25 cellular contexts compared by ENCODE assay signal in genomic region chr17:82000803-82001649, GRCh38. TPM values are rescaled to one million over a fixed set of nuclear protein-coding genes. Genes with fewer than 3 reads are reported as not detected.
DNase-seq lines count a peak whose midpoint lies in the region; ATAC-seq and TF ChIP-seq lines count a peak whose summit lies in the region.
"Had no signal": no experiment of that assay in that cellular context is flagged by ENCODE, and none has a peak within 500 bp of the region (broad histone marks: within the 10 kb centered on the region; RNA-seq: fewer than 3 reads in every experiment).

No MANE protein-coding gene starts in this region.

- no peaks in the 10 kb centered on the region for H3K27me3 ChIP-seq in Caco-2 (replicated peaks; ENCODE audit: control insufficient read depth, insufficient read depth, low read length)
- no peaks in the 10 kb centered on the region for H3K27me3 ChIP-seq in duodenal mucosa (ENCODE audit: control insufficient read depth in 1 of 2, insufficient read depth in 2 of 2, low read length in 2 of 2)
- no peaks in the 10 kb centered on the region for H3K27me3 ChIP-seq in neuronal stem cell (ENCODE audit: control insufficient read depth in 3 of 3, insufficient read depth in 3 of 3, low read depth in 1 of 3, low read length in 3 of 3)
- H3K27me3 ChIP-seq: cardiac muscle cell, gastroesophageal sphincter had no signal

- H2BK15ac ChIP-seq in neuronal stem cell (ENCODE audit: low read length): no peak overlapping the region

- H3K4me2 ChIP-seq in neuronal stem cell (ENCODE audit: insufficient read depth, low read length, poor library complexity, severe bottlenecking): no peak overlapping the region

- H3K27ac ChIP-seq in duodenal mucosa (ENCODE audit: low read depth, low read length) (no peak overlapping the region), neuronal stem cell (replicated peaks; ENCODE audit: low read length) (no peak overlapping the region)
- H3K27ac ChIP-seq: cardiac muscle cell, coronary artery, gastroesophageal sphincter, lower lobe of right lung, SK-N-MC, VCaP had no signal

- H3K27ac Mint-ChIP-seq in Caco-2 (ENCODE audit: unreplicated experiment): peak overlapping the region; percentile 70
- no peak overlapping the region for H3K27ac Mint-ChIP-seq in activated naive CD8-positive, alpha-beta T cell treated with anti-CD3 and anti-CD28 coated beads, Interleukin-2, amount 50 U/mL, for 24 hours
- no peak overlapping the region for H3K27ac Mint-ChIP-seq in activated T-cell treated with anti-CD3 and anti-CD28 coated beads, Interleukin-2, amount 50 U/mL, for 72 hours
- H3K27ac Mint-ChIP-seq: activated CD4-positive, alpha-beta T cell treated with anti-CD3 and anti-CD28 coated beads, Interleukin-2, amount 10 ng/mL, durations not matched to agents 7 days and 5 days; activated CD8-positive, alpha-beta memory T cell treated with anti-CD3 and anti-CD28 coated beads, Interleukin-2, amount 10 ng/mL, durations not matched to agents 7 days and 5 days; activated T-helper 1 cell treated with anti-CD3 and anti-CD28 coated beads, Interleukin-12 subunit alpha, Interleukin-12 subunit beta, Interleukin-2, Interleukin-4 antibody, amounts not matched to agents 30 ng/mL and 10 ng/mL and 1 ng/mL, durations not matched to agents 14 hours and 24 hours and 36 hours had no signal

- H3K9ac ChIP-seq in duodenal mucosa (ENCODE audit: low read depth in 1 of 2, low read length in 2 of 2) (no peak overlapping the region), neuronal stem cell (ENCODE audit: low read depth, low read length, poor library complexity) (no peak overlapping the region)

- CTCF ChIA-PET in Caco-2 (lab: Charles Lee): no interaction called here

- no peak overlapping the region for H2AK5ac ChIP-seq in neuronal stem cell (ENCODE audit: low read depth, low read length)

- H4K91ac ChIP-seq in neuronal stem cell (ENCODE audit: low read depth, low read length, poor library complexity): no peak overlapping the region

- no CpG with 5 or more reads among the region's 35 CpGs for WGBS in neuronal stem cell (ENCODE audit: extremely low coverage in 2 of 2, insufficient read length in 2 of 2, insufficient replicate concordance in 1 of 2), 2 donors

- H2BK5ac ChIP-seq in neuronal stem cell (ENCODE audit: low read length): no peak overlapping the region

- no peak overlapping the region for H4K8ac ChIP-seq in neuronal stem cell (ENCODE audit: low read depth, low read length)

- TF ChIP-seq CTCF in Caco-2 (IDR thresholded peaks at IDR 0.05; ENCODE audit: insufficient read depth in 1 of 2, low read depth in 1 of 2, low read length in 1 of 2, severe bottlenecking in 1 of 2, unreplicated experiment in 1 of 2): no peak

- H3K4me3 Mint-ChIP-seq in Caco-2 (ENCODE audit: unreplicated experiment): no peak overlapping the region
- no peak overlapping the region for H3K4me3 Mint-ChIP-seq in activated naive CD8-positive, alpha-beta T cell treated with anti-CD3 and anti-CD28 coated beads, Interleukin-2, amount 50 U/mL, for 24 hours
- H3K4me3 Mint-ChIP-seq in activated T-cell treated with anti-CD3 and anti-CD28 coated beads, Interleukin-2, amount 50 U/mL, for 72 hours: no peak overlapping the region
- H3K4me3 Mint-ChIP-seq: activated CD4-positive, alpha-beta T cell treated with anti-CD3 and anti-CD28 coated beads, Interleukin-2, amount 10 ng/mL, durations not matched to agents 7 days and 5 days; activated CD8-positive, alpha-beta memory T cell treated with anti-CD3 and anti-CD28 coated beads, Interleukin-2, amount 10 ng/mL, durations not matched to agents 7 days and 5 days; activated T-helper 1 cell treated with anti-CD3 and anti-CD28 coated beads, Interleukin-12 subunit alpha, Interleukin-12 subunit beta, Interleukin-2, Interleukin-4 antibody, amounts not matched to agents 30 ng/mL and 10 ng/mL and 1 ng/mL, durations not matched to agents 14 hours and 24 hours and 36 hours; neural crest cell had no signal

- no peaks in the 10 kb centered on the region for H3K9me3 Mint-ChIP-seq in Caco-2 (ENCODE audit: unreplicated experiment)
- no peaks in the 10 kb centered on the region for H3K9me3 Mint-ChIP-seq in activated naive CD8-positive, alpha-beta T cell treated with anti-CD3 and anti-CD28 coated beads, Interleukin-2, amount 50 U/mL, for 24 hours
- H3K9me3 Mint-ChIP-seq in activated T-cell treated with anti-CD3 and anti-CD28 coated beads, Interleukin-2, amount 50 U/mL, for 72 hours: no peaks in the 10 kb centered on the region
- H3K9me3 Mint-ChIP-seq: activated CD4-positive, alpha-beta T cell treated with anti-CD3 and anti-CD28 coated beads, Interleukin-2, amount 10 ng/mL, durations not matched to agents 7 days and 5 days; activated T-helper 1 cell treated with anti-CD3 and anti-CD28 coated beads, Interleukin-12 subunit alpha, Interleukin-12 subunit beta, Interleukin-2, Interleukin-4 antibody, amounts not matched to agents 30 ng/mL and 10 ng/mL and 1 ng/mL, durations not matched to agents 14 hours and 24 hours and 36 hours; neural crest cell had no signal

- peaks cover 12% of the 10 kb centered on the region for H3K36me3 Mint-ChIP-seq in Caco-2 (ENCODE audit: insufficient read depth, unreplicated experiment)
- H3K36me3 Mint-ChIP-seq in activated naive CD8-positive, alpha-beta T cell treated with anti-CD3 and anti-CD28 coated beads, Interleukin-2, amount 50 U/mL, for 24 hours (ENCODE audit: low read depth): no peaks in the 10 kb centered on the region
- H3K36me3 Mint-ChIP-seq in activated T-cell treated with anti-CD3 and anti-CD28 coated beads, Interleukin-2, amount 50 U/mL, for 72 hours (ENCODE audit: insufficient read depth in 2 of 2): peaks cover 0 to 1% of the 10 kb centered on the region in 2 donors
- H3K36me3 Mint-ChIP-seq: activated CD8-positive, alpha-beta memory T cell treated with anti-CD3 and anti-CD28 coated beads, Interleukin-2, amount 10 ng/mL, durations not matched to agents 7 days and 5 days had no signal

- BruUV-seq in Caco-2 (replicated peaks; lab: Mats Ljungman, UMichigan): no TSS peak

- no peak overlapping the region for H2BK12ac ChIP-seq in neuronal stem cell (ENCODE audit: low read length)

- H3K14ac ChIP-seq in neuronal stem cell (ENCODE audit: low read length): no peak overlapping the region

- H3K9me3 ChIP-seq in Caco-2 (no peaks in the 10 kb centered on the region), duodenal mucosa (ENCODE audit: control insufficient read depth in 1 of 2, low read length in 2 of 2) (no peaks in the 10 kb centered on the region), neuronal stem cell (replicated peaks in 1 of 2; ENCODE audit: control insufficient read depth in 2 of 2, insufficient read depth in 1 of 2, low read depth in 1 of 2, low read length in 2 of 2) (no peaks in the 10 kb centered on the region)
- H3K9me3 ChIP-seq: gastroesophageal sphincter, lower lobe of right lung had no signal

- POLR2A ChIA-PET in Caco-2 (lab: Charles Lee): no interaction called here

- no peak overlapping the region for H2BK120ac ChIP-seq in neuronal stem cell (ENCODE audit: low read depth, low read length)

- no peak overlapping the region for H3K4me3 ChIP-seq in Caco-2 (ENCODE audit: low read depth, low read length)
- peak overlapping the region; percentile 32 to 43 for H3K4me3 ChIP-seq in duodenal mucosa (ENCODE audit: low read depth in 1 of 2, low read length in 2 of 2)
- no peak overlapping the region for H3K4me3 ChIP-seq in neuronal stem cell (ENCODE audit: low read length in 2 of 2)
- H3K4me3 ChIP-seq: cardiac muscle cell, coronary artery, gastroesophageal sphincter, K562, lower lobe of right lung, SK-N-MC had no signal

- DNase-seq in Caco-2: no peak
- peak; percentile 61 for DNase-seq in NCI-H2171 (lab: John Stamatoyannopoulos, UW)
- no peak for DNase-seq in neuronal stem cell (ENCODE audit: low spot score)
- DNase-seq in GM03348 (ENCODE audit: low spot score): no peak
- DNase-seq in activated naive CD8-positive, alpha-beta T cell treated with anti-CD3 and anti-CD28 coated beads, Interleukin-2, amount 50 U/mL, for 24 hours: no peak
- no peak for DNase-seq in activated T-cell treated with anti-CD3 and anti-CD28 coated beads, Interleukin-2, amount 50 U/mL, for 72 hours
- DNase-seq: activated CD4-positive, alpha-beta T cell treated with anti-CD3 and anti-CD28 coated beads, Interleukin-2, amount 10 ng/mL, durations not matched to agents 7 days and 5 days; activated CD8-positive, alpha-beta memory T cell treated with anti-CD3 and anti-CD28 coated beads, Interleukin-2, amount 10 ng/mL, durations not matched to agents 7 days and 5 days; activated naive CD4-positive, alpha-beta T cell treated with anti-CD3 and anti-CD28 coated beads, Interleukin-2, amount 50 U/mL, for 16 hours; HCEC 1CT; lower lobe of right lung; NCI-H1436; NCI-H526; posterior cingulate gyrus; stimulated activated CD4-positive, alpha-beta T cell treated with anti-CD3 and anti-CD28 coated beads, Interleukin-2, amount 100 ng/mL, for 24 hours had no signal

- H3K36me3 ChIP-seq in Caco-2 (ENCODE audit: control insufficient read depth, insufficient read depth, low read length): no peaks in the 10 kb centered on the region; the same call in 1 of the 2 replicates
- peaks cover 0 to 12% of the 10 kb centered on the region in 2 donors for H3K36me3 ChIP-seq in duodenal mucosa (ENCODE audit: control insufficient read depth in 1 of 2, insufficient read depth in 2 of 2, low read length in 2 of 2)
- H3K36me3 ChIP-seq in neuronal stem cell (replicated peaks in 1 of 2; ENCODE audit: control insufficient read depth in 2 of 2, insufficient read depth in 2 of 2, low read length in 2 of 2): peaks cover 0 to 5% of the 10 kb centered on the region in 2 donors
- H3K36me3 ChIP-seq: cardiac muscle cell had no signal

- peaks cover 13% of the 10 kb centered on the region for H3K79me1 ChIP-seq in neuronal stem cell (ENCODE audit: low read depth, low read length)

- H3K4me1 ChIP-seq in Caco-2: peaks cover 19% of the 10 kb centered on the region
- peaks cover 14 to 20% of the 10 kb centered on the region in 2 donors for H3K4me1 ChIP-seq in duodenal mucosa (ENCODE audit: control insufficient read depth in 1 of 2, insufficient read depth in 2 of 2, low read length in 2 of 2)
- peaks cover 5 to 13% of the 10 kb centered on the region in 2 donors for H3K4me1 ChIP-seq in neuronal stem cell (ENCODE audit: control insufficient read depth in 2 of 2, insufficient read depth in 1 of 2, low read depth in 1 of 2, low read length in 2 of 2)

- no peaks in the 10 kb centered on the region for H3K27me3 Mint-ChIP-seq in Caco-2 (ENCODE audit: insufficient read depth, unreplicated experiment)
- H3K27me3 Mint-ChIP-seq in activated naive CD8-positive, alpha-beta T cell treated with anti-CD3 and anti-CD28 coated beads, Interleukin-2, amount 50 U/mL, for 24 hours: no peaks in the 10 kb centered on the region
- H3K27me3 Mint-ChIP-seq in activated T-cell treated with anti-CD3 and anti-CD28 coated beads, Interleukin-2, amount 50 U/mL, for 72 hours (ENCODE audit: low read depth): no peaks in the 10 kb centered on the region
- H3K27me3 Mint-ChIP-seq: activated CD4-positive, alpha-beta T cell treated with anti-CD3 and anti-CD28 coated beads, Interleukin-2, amount 10 ng/mL, durations not matched to agents 7 days and 5 days; activated CD8-positive, alpha-beta memory T cell treated with anti-CD3 and anti-CD28 coated beads, Interleukin-2, amount 10 ng/mL, durations not matched to agents 7 days and 5 days had no signal

- H3K4me1 Mint-ChIP-seq in Caco-2 (ENCODE audit: low read depth, unreplicated experiment): no peaks in the 10 kb centered on the region
- peaks cover 13% of the 10 kb centered on the region for H3K4me1 Mint-ChIP-seq in activated naive CD8-positive, alpha-beta T cell treated with anti-CD3 and anti-CD28 coated beads, Interleukin-2, amount 50 U/mL, for 24 hours
- no peaks in the 10 kb centered on the region for H3K4me1 Mint-ChIP-seq in activated T-cell treated with anti-CD3 and anti-CD28 coated beads, Interleukin-2, amount 50 U/mL, for 72 hours (ENCODE audit: low read depth)
- H3K4me1 Mint-ChIP-seq: activated CD4-positive, alpha-beta T cell treated with anti-CD3 and anti-CD28 coated beads, Interleukin-2, amount 10 ng/mL, durations not matched to agents 7 days and 5 days; activated CD8-positive, alpha-beta memory T cell treated with anti-CD3 and anti-CD28 coated beads, Interleukin-2, amount 10 ng/mL, durations not matched to agents 7 days and 5 days had no signal

- no peak overlapping the region for H2AFZ ChIP-seq in neuronal stem cell (ENCODE audit: low read length)

- H3K4ac ChIP-seq in neuronal stem cell (ENCODE audit: low read length): no peak overlapping the region

- no peak overlapping the region for H3K23ac ChIP-seq in neuronal stem cell (ENCODE audit: low read depth, low read length, poor library complexity)

- ATAC-seq in HG02678 (IDR thresholded peaks at IDR 0.05; ENCODE audit: unreplicated experiment): no peak
- no peak for ATAC-seq in activated naive CD8-positive, alpha-beta T cell treated with anti-CD3 and anti-CD28 coated beads, Interleukin-2, amount 50 U/mL, for 24 hours
- no peak for ATAC-seq in activated T-cell treated with anti-CD3 and anti-CD28 coated beads, Interleukin-2, amount 50 U/mL, for 72 hours (replicated peaks in 1 of 2)
- ATAC-seq: activated CD8-positive, alpha-beta memory T cell treated with anti-CD3 and anti-CD28 coated beads, Interleukin-2, amount 10 ng/mL, durations not matched to agents 7 days and 5 days; gastroesophageal sphincter; K562 had no signal

- H3K18ac ChIP-seq in neuronal stem cell (ENCODE audit: low read length): peak overlapping the region; percentile 48

- intact Hi-C loops in Caco-2 (cut with micrococcal nuclease; ENCODE audit: unreplicated experiment): no loop called here

RNA-seq across cellular contexts. Expression of gene CENPX, which starts 21.7 kb away (rescaled TPM):
- 85.3 and 94.9 TPM in 2 replicates for total RNA-seq in Caco-2 (2022)
- polyA plus RNA-seq in neuronal stem cell (2013, experiment 1 of 2): 45.1 TPM
- polyA plus RNA-seq in neuronal stem cell (2013, experiment 2 of 2): 45.1 TPM
- 10 to 100 TPM; 32.2 to 44.0 TPM for total RNA-seq in activated T-cell treated with anti-CD3 and anti-CD28 coated beads, Interleukin-2, amount 50 U/mL, for 72 hours

RNA-seq across cellular contexts. Expression of gene LRRC45, which starts 22.1 kb away (rescaled TPM):
- total RNA-seq in Caco-2 (2022): 33.2 and 38.2 TPM in 2 replicates
- 13.2 TPM for polyA plus RNA-seq in neuronal stem cell (2013, experiment 1 of 2)
- polyA plus RNA-seq in neuronal stem cell (2013, experiment 2 of 2): 12.5 TPM
- total RNA-seq in activated T-cell treated with anti-CD3 and anti-CD28 coated beads, Interleukin-2, amount 50 U/mL, for 72 hours: 10 to 100 TPM; 11.8 to 15.4 TPM

RNA-seq across cellular contexts. Expression of gene ASPSCR1, which starts 23.6 kb away (rescaled TPM):
- total RNA-seq in Caco-2 (2022): 58.0 and 59.2 TPM in 2 replicates
- polyA plus RNA-seq in neuronal stem cell (2013, experiment 1 of 2): 21.8 TPM
- 24.2 TPM for polyA plus RNA-seq in neuronal stem cell (2013, experiment 2 of 2)
- total RNA-seq in activated T-cell treated with anti-CD3 and anti-CD28 coated beads, Interleukin-2, amount 50 U/mL, for 72 hours: 10 to 100 TPM; 32.0 to 34.2 TPM

RNA-seq across cellular contexts. Expression of gene RAC3, which starts 30.5 kb away (rescaled TPM):
- 94.5 and 96.7 TPM in 2 replicates for total RNA-seq in Caco-2 (2022)
- 61.3 TPM for polyA plus RNA-seq in neuronal stem cell (2013, experiment 1 of 2)
- polyA plus RNA-seq in neuronal stem cell (2013, experiment 2 of 2): 55.7 TPM
- 10 to 100 TPM in 1 of 2 donors, 1 to 10 TPM in 1; 8.5 to 13.1 TPM for total RNA-seq in activated T-cell treated with anti-CD3 and anti-CD28 coated beads, Interleukin-2, amount 50 U/mL, for 72 hours

RNA-seq across cellular contexts. Expression of gene DCXR, which starts 36.5 kb away (rescaled TPM):
- 197 and 208 TPM in 2 replicates for total RNA-seq in Caco-2 (2022)
- 72.9 TPM for polyA plus RNA-seq in neuronal stem cell (2013, experiment 1 of 2)
- polyA plus RNA-seq in neuronal stem cell (2013, experiment 2 of 2): 72.2 TPM
- total RNA-seq in activated T-cell treated with anti-CD3 and anti-CD28 coated beads, Interleukin-2, amount 50 U/mL, for 72 hours: 100 to 1,000 TPM; 114 to 125 TPM

Comparison
In these comparisons a context has a peak if more than half of its experiments do, and no peak if none do; other contexts are left out.
1. H3K4me3 ChIP-seq: peak in duodenal mucosa (2 of 2); none in Caco-2 (single experiment) and neuronal stem cell (0 of 2).